10 cellular contexts compared by ENCODE assay signal in genomic region chr9:21968331-21969010, GRCh38. TPM values are rescaled to one million over a fixed set of nuclear protein-coding genes. Genes with fewer than 3 reads are reported as not detected.
DNase-seq lines count a peak whose midpoint lies in the region; ATAC-seq and TF ChIP-seq lines count a peak whose summit lies in the region.
"Had no signal": no experiment of that assay in that cellular context is flagged by ENCODE, and none has a peak within 500 bp of the region (broad histone marks: within the 10 kb centered on the region; RNA-seq: fewer than 3 reads in every experiment).

No MANE protein-coding gene starts in this region.

- peaks cover 23% of the 10 kb centered on the region for H3K36me3 Mint-ChIP-seq in stimulated activated naive CD8-positive, alpha-beta T cell treated with anti-CD3 and anti-CD28 coated beads, Interleukin-15, Interleukin-2, amounts not matched to agents 100 ng/mL and 50 ng/mL, for 24 hours (ENCODE audit: low read depth)

- no peak for TF ChIP-seq CTCF in omental fat pad (IDR thresholded peaks at IDR 0.05)

- ATAC-seq in stimulated activated naive CD8-positive, alpha-beta T cell treated with anti-CD3 and anti-CD28 coated beads, Interleukin-15, Interleukin-2, amounts not matched to agents 100 U/mL and 50 U/mL, for 24 hours: no peak
- ATAC-seq in HG03175 (IDR thresholded peaks at IDR 0.05; ENCODE audit: unreplicated experiment): no peak
- ATAC-seq in omental fat pad (ENCODE audit: low FRiP score): no peak

- peak overlapping the region; percentile 27 for H3K27ac Mint-ChIP-seq in stimulated activated naive CD8-positive, alpha-beta T cell treated with anti-CD3 and anti-CD28 coated beads, Interleukin-15, Interleukin-2, amounts not matched to agents 100 ng/mL and 50 ng/mL, for 24 hours

- peaks cover 41% of the 10 kb centered on the region for H3K4me1 Mint-ChIP-seq in stimulated activated naive CD8-positive, alpha-beta T cell treated with anti-CD3 and anti-CD28 coated beads, Interleukin-15, Interleukin-2, amounts not matched to agents 100 ng/mL and 50 ng/mL, for 24 hours (ENCODE audit: low read depth)

- DNase-seq in stimulated activated naive CD8-positive, alpha-beta T cell treated with anti-CD3 and anti-CD28 coated beads, Interleukin-15, Interleukin-2, amounts not matched to agents 100 U/mL and 50 U/mL, for 24 hours: no peak
- DNase-seq in astrocyte of the hippocampus (ENCODE audit: low read depth, low spot score): peak; percentile 65
- DNase-seq in lung microvascular endothelial cell (ENCODE audit: low read depth in 2 of 2): peak; percentile 58 to 60
- DNase-seq in NCI-H226: no peak
- DNase-seq in NK-92 (lab: John Stamatoyannopoulos, UW; ENCODE audit: unreplicated experiment): no peak
- no peak for DNase-seq in omental fat pad (ENCODE audit: low spot score)
- DNase-seq: effector CD8-positive, alpha-beta T cell; NCI-H524 treated with DMSO at 0.1 percent for 48 hours had no signal

- peaks cover 13% of the 10 kb centered on the region for H3K9me3 Mint-ChIP-seq in stimulated activated naive CD8-positive, alpha-beta T cell treated with anti-CD3 and anti-CD28 coated beads, Interleukin-15, Interleukin-2, amounts not matched to agents 100 ng/mL and 50 ng/mL, for 24 hours

- peaks cover 98% of the 10 kb centered on the region for H3K27me3 Mint-ChIP-seq in stimulated activated naive CD8-positive, alpha-beta T cell treated with anti-CD3 and anti-CD28 coated beads, Interleukin-15, Interleukin-2, amounts not matched to agents 100 ng/mL and 50 ng/mL, for 24 hours

- peak overlapping the region; percentile 53 for H3K4me3 Mint-ChIP-seq in stimulated activated naive CD8-positive, alpha-beta T cell treated with anti-CD3 and anti-CD28 coated beads, Interleukin-15, Interleukin-2, amounts not matched to agents 100 ng/mL and 50 ng/mL, for 24 hours

RNA-seq across cellular contexts. Expression of gene CDKN2A, which starts 25.7 kb away (rescaled TPM):
- total RNA-seq in lung microvascular endothelial cell: 0.60 and 13.3 TPM in 2 replicates
- 1 to 10 TPM in 2 of 4 donors, under 1 TPM in 2; 0.72 to 3.0 (median 1.8) TPM for total RNA-seq in omental fat pad

RNA-seq across cellular contexts. Expression of gene CDKN2B-AS1, which starts 26.1 kb away (rescaled TPM):
- total RNA-seq in lung microvascular endothelial cell: 0.60 and 1.5 TPM in 2 replicates
- under 1 TPM in 2 of 4 donors, not detected in 2; 0.72 to 0.93 TPM for total RNA-seq in omental fat pad

RNA-seq across cellular contexts. Expression of gene CDKN2B, which starts 40.6 kb away (rescaled TPM):
- total RNA-seq in lung microvascular endothelial cell (1.4 and 4.4 TPM in 2 replicates), omental fat pad (10 to 100 TPM; 17.0 to 84.7 (median 34.9) TPM)

Comparison
In these comparisons a context has a peak if more than half of its experiments do, and no peak if none do; other contexts are left out.
1. DNase-seq: peak in astrocyte of the hippocampus (single experiment) and lung microvascular endothelial cell (2 of 2); none in stimulated activated naive CD8-positive, alpha-beta T cell treated with anti-CD3 and anti-CD28 coated beads, Interleukin-15, Interleukin-2, amounts not matched to agents 100 U/mL and 50 U/mL, for 24 hours (single experiment), NCI-H226 (single experiment), NK-92 (single experiment) and omental fat pad (single experiment).